In genomic region chr3:119338749-119339148, GRCh38 we compare ENCODE assay signal across 17 cellular contexts. TPM values are rescaled to one million over a fixed set of nuclear protein-coding genes. Genes with fewer than 3 reads are reported as not detected.
DNase-seq lines count a peak whose midpoint lies in the region; ATAC-seq and TF ChIP-seq lines count a peak whose summit lies in the region.
"Had no signal": no experiment of that assay in that cellular context is flagged by ENCODE, and none has a peak within 500 bp of the region (broad histone marks: within the 10 kb centered on the region; RNA-seq: fewer than 3 reads in every experiment).

No MANE protein-coding gene starts in this region.

- DNase-seq in EH (ENCODE audit: low read depth) (peak; percentile 20), adipocyte (ENCODE audit: low read depth) (peak; percentile 63), fibroblast of gingiva (ENCODE audit: low read depth) (peak; percentile 45), neural progenitor cell (ENCODE audit: low spot score) (no peak), RWPE1 (ENCODE audit: low spot score) (no peak), HAP-1 (ENCODE audit: low spot score in 2 of 2) (no peak)
- DNase-seq: AML-193; Caco-2; CD8-positive, alpha-beta memory T cell; DND-41; GF-D8; GOT3; H9 had no signal

- H3K36me3 ChIP-seq in adipocyte (ENCODE audit: control insufficient read depth, insufficient read depth, low read length, severe bottlenecking) (no peaks in the 10 kb centered on the region), neural progenitor cell (no peaks in the 10 kb centered on the region), HAP-1 (replicated peaks) (no peaks in the 10 kb centered on the region)
- H3K36me3 ChIP-seq: BLaER1 had no signal

- no peak for ATAC-seq in GM21737 (IDR thresholded peaks at IDR 0.05; ENCODE audit: unreplicated experiment)
- ATAC-seq: A549, HepG2 had no signal

- H2AFZ ChIP-seq in neural progenitor cell (replicated peaks) = peak overlapping the region; percentile 87

- H3K4me1 Mint-ChIP-seq in neural progenitor cell = peaks cover 14% of the 10 kb centered on the region
- H3K4me1 Mint-ChIP-seq: CD8-positive, alpha-beta memory T cell had no signal

- H3K27ac Mint-ChIP-seq in neural progenitor cell = no peak overlapping the region
- H3K27ac Mint-ChIP-seq: CD8-positive, alpha-beta memory T cell; H9 had no signal

- H3K27ac ChIP-seq in neural progenitor cell (no peak overlapping the region), RWPE1 (no peak overlapping the region)
- H3K27ac ChIP-seq: A549, BLaER1 had no signal

- H3K27me3 Mint-ChIP-seq in neural progenitor cell (ENCODE audit: insufficient read depth, low read depth) = peaks cover 3% of the 10 kb centered on the region
- H3K27me3 Mint-ChIP-seq: CD8-positive, alpha-beta memory T cell had no signal

- H3K79me2 ChIP-seq in neural progenitor cell (ENCODE audit: low read depth) = no peaks in the 10 kb centered on the region

- peaks cover 6% of the 10 kb centered on the region for H3K36me3 Mint-ChIP-seq in neural progenitor cell

- POLR2A ChIA-PET in RWPE1 (lab: Yijun Ruan, JAX; ENCODE audit: low non-redundant PET) = no interaction called here

- no peaks in the 10 kb centered on the region for H3F3A ChIP-seq in neural progenitor cell (ENCODE audit: low read depth)

- H3K4me1 ChIP-seq in adipocyte (ENCODE audit: control insufficient read depth, insufficient read depth, low read length) = no peaks in the 10 kb centered on the region
- H3K4me1 ChIP-seq in neural progenitor cell = peaks cover 5% of the 10 kb centered on the region
- no peaks in the 10 kb centered on the region for H3K4me1 ChIP-seq in HAP-1
- H3K4me1 ChIP-seq: A549 had no signal

- H3K27me3 ChIP-seq in adipocyte (replicated peaks; ENCODE audit: control insufficient read depth, insufficient read depth, low read length) (no peaks in the 10 kb centered on the region), neural progenitor cell (no peaks in the 10 kb centered on the region), HAP-1 (ENCODE audit: low read depth) (no peaks in the 10 kb centered on the region)
- H3K27me3 ChIP-seq: BLaER1 had no signal

- H4K20me1 ChIP-seq in neural progenitor cell (ENCODE audit: low read depth) = no peaks in the 10 kb centered on the region
- H4K20me1 ChIP-seq: BLaER1 had no signal

- peak overlapping the region; percentile 10 for H3K4me2 ChIP-seq in neural progenitor cell
- H3K4me2 ChIP-seq: A549, BLaER1 had no signal

- in situ Hi-C loops in HAP-1 (cut with MboI; ENCODE audit: low sequenced_read_pairs) = no loop called here

- no peak for TF ChIP-seq CTCF in neural progenitor cell (IDR thresholded peaks at IDR 0.05)
- TF ChIP-seq CTCF in RWPE1 (conservative IDR thresholded peaks at IDR 0.05; ENCODE audit: low read depth) = no peak

- H3K4me3 ChIP-seq in adipocyte (ENCODE audit: low read length) (no peak overlapping the region), neural progenitor cell (no peak overlapping the region), HAP-1 (no peak overlapping the region)
- H3K4me3 ChIP-seq: A549, BLaER1 had no signal

- no peak overlapping the region for H3K9ac ChIP-seq in adipocyte (ENCODE audit: low read length)
- H3K9ac ChIP-seq in neural progenitor cell = no peak overlapping the region
- H3K9ac ChIP-seq: BLaER1 had no signal

- H3K9me3 ChIP-seq in adipocyte (ENCODE audit: control insufficient read depth, low read length) (no peaks in the 10 kb centered on the region), neural progenitor cell (ENCODE audit: low read depth) (no peaks in the 10 kb centered on the region), HAP-1 (no peaks in the 10 kb centered on the region)
- H3K9me3 ChIP-seq: Caco-2 had no signal

- H3K9me3 Mint-ChIP-seq in neural progenitor cell = peaks cover 3% of the 10 kb centered on the region
- H3K9me3 Mint-ChIP-seq: CD8-positive, alpha-beta memory T cell had no signal

- CTCF ChIA-PET in RWPE1 (lab: Yijun Ruan, JAX) = no interaction called here

- H3K4me3 Mint-ChIP-seq in neural progenitor cell = no peak overlapping the region
- H3K4me3 Mint-ChIP-seq: CD8-positive, alpha-beta memory T cell; H9 had no signal

RNA-seq across cellular contexts. Expression of gene ARHGAP31, which starts 44.6 kb away (rescaled TPM):
- total RNA-seq in neural progenitor cell (ENCODE audit: low replicate concordance) = 0.13 and 0.34 TPM in 2 replicates
- total RNA-seq: HepG2 had no signal

Comparison
In these comparisons a context has a peak if more than half of its experiments do, and no peak if none do; other contexts are left out.
1. DNase-seq: peak in EH (single experiment), adipocyte (single experiment) and fibroblast of gingiva (single experiment); none in neural progenitor cell (single experiment), RWPE1 (single experiment) and HAP-1 (0 of 2).